Comparison of ENCODE assay signal across 10 cellular contexts in genomic region chr6:33451606-33452005, GRCh38.
"Had no signal": no experiment of that assay in that cellular context is flagged by ENCODE, and none has a peak within 500 bp of the region (broad histone marks: within the 10 kb centered on the region; RNA-seq: fewer than 3 reads in every experiment).

No MANE protein-coding gene starts in this region.

- H3K9me3 ChIP-seq: gastroesophageal sphincter, left ventricle myocardium inferior, tibial nerve had no signal

- H3K9me3 Mint-ChIP-seq: activated CD4-positive, alpha-beta memory T cell treated with anti-CD3 and anti-CD28 coated beads, Interleukin-2, amount 10 ng/mL, durations not matched to agents 7 days and 5 days; stimulated activated naive B cell treated with anti-CD40 and anti-IgM and Interleukin-4, amounts not matched to agents 10 μg/mL and 1 μg/mL and 100 μg/mL, for 72 hours had no signal

- DNase-seq: activated CD4-positive, alpha-beta memory T cell treated with anti-CD3 and anti-CD28 coated beads, Interleukin-2, amount 10 ng/mL, durations not matched to agents 7 days and 5 days; caudate nucleus; cortex of kidney; effector memory CD4-positive, alpha-beta T cell; left ventricle myocardium inferior; mesenchymal stem cell; right cardiac atrium; stimulated activated naive B cell treated with anti-CD40 and anti-IgM and Interleukin-4, amounts not matched to agents 10 μg/mL and 1 μg/mL and 100 μg/mL, for 72 hours had no signal

- H3K4me3 Mint-ChIP-seq: activated CD4-positive, alpha-beta memory T cell treated with anti-CD3 and anti-CD28 coated beads, Interleukin-2, amount 10 ng/mL, durations not matched to agents 7 days and 5 days had no signal

- H3K27ac Mint-ChIP-seq: activated CD4-positive, alpha-beta memory T cell treated with anti-CD3 and anti-CD28 coated beads, Interleukin-2, amount 10 ng/mL, durations not matched to agents 7 days and 5 days had no signal

- H3K27me3 Mint-ChIP-seq: activated CD4-positive, alpha-beta memory T cell treated with anti-CD3 and anti-CD28 coated beads, Interleukin-2, amount 10 ng/mL, durations not matched to agents 7 days and 5 days; stimulated activated naive B cell treated with anti-CD40 and anti-IgM and Interleukin-4, amounts not matched to agents 10 μg/mL and 1 μg/mL and 100 μg/mL, for 72 hours had no signal

- ATAC-seq: gastroesophageal sphincter; right cardiac atrium; stimulated activated naive B cell treated with anti-CD40 and anti-IgM and Interleukin-4, amounts not matched to agents 10 μg/mL and 1 μg/mL and 100 μg/mL, for 72 hours had no signal
